In genomic region chr14:54881235-54881760, GRCh38 we compare ENCODE assay signal across 8 cellular contexts. TPM values are rescaled to one million over a fixed set of nuclear protein-coding genes. Genes with fewer than 3 reads are reported as not detected.
DNase-seq lines count a peak whose midpoint lies in the region; ATAC-seq and TF ChIP-seq lines count a peak whose summit lies in the region.

No MANE protein-coding gene starts in this region.

- TF ChIP-seq POLR2A in Peyer's patch (IDR thresholded peaks at IDR 0.05), result no peak

- H3K27me3 Mint-ChIP-seq in naive thymus-derived CD8-positive, alpha-beta T cell, result no peaks in the 10 kb centered on the region

- no peaks in the 10 kb centered on the region for H4K20me1 ChIP-seq in PC-3 (ENCODE audit: low read length)

- peak overlapping the region; percentile 82 to 96 (median 92) for H3K4me3 Mint-ChIP-seq in naive thymus-derived CD8-positive, alpha-beta T cell

- H3K27me3 ChIP-seq in Peyer's patch (no peaks in the 10 kb centered on the region), dorsolateral prefrontal cortex (no peaks in the 10 kb centered on the region), PC-3 (ENCODE audit: low read length) (no peaks in the 10 kb centered on the region)

- no peak overlapping the region for H2AFZ ChIP-seq in PC-3 (ENCODE audit: low read length)

- intact Hi-C loops in dorsolateral prefrontal cortex (cut with DNase I) (no loop called here), PC-3 (cut with micrococcal nuclease) (no loop called here)

- POLR2A ChIA-PET in naive thymus-derived CD8-positive, alpha-beta T cell (lab: Charles Lee), result interaction anchor here (0.8 to 2.2 kb wide), 6 partner anchors 12 to 372 kb away, joined by 3 to 18 read pairs (median 6); partner anchors contain the start of genes CGRRF1 and GCH1
- POLR2A ChIA-PET in PC-3 (lab: Charles Lee; ENCODE audit: unreplicated experiment), result no interaction called here

- no peaks in the 10 kb centered on the region for H3F3A ChIP-seq in PC-3 (ENCODE audit: low read length, unreplicated experiment)

- CTCF ChIA-PET in PC-3 (lab: Charles Lee), result interaction anchor here (0.6 kb wide), 1 partner anchor 317 kb away, joined by 4 read pairs; no protein-coding TSS in a partner anchor

- peaks cover 0 to 2% (median 0%) of the 10 kb centered on the region in 3 donors for H3K36me3 Mint-ChIP-seq in naive thymus-derived CD8-positive, alpha-beta T cell

- no peaks in the 10 kb centered on the region for H3K9me2 ChIP-seq in PC-3 (replicated peaks; ENCODE audit: low read length)

- BruUV-seq in PC-3 (replicated peaks; lab: Mats Ljungman, UMichigan), result no TSS peak

- no peaks in the 10 kb centered on the region for H3K9me3 Mint-ChIP-seq in naive thymus-derived CD8-positive, alpha-beta T cell

- peak; percentile 54 for ATAC-seq in HG02571 (IDR thresholded peaks at IDR 0.05; ENCODE audit: unreplicated experiment)
- ATAC-seq in naive thymus-derived CD8-positive, alpha-beta T cell, result peak; percentile 79 to 85
- no peak for ATAC-seq in PC-3

- DNase-seq in NOMO-1 (lab: John Stamatoyannopoulos, UW; ENCODE audit: unreplicated experiment in 2 of 2) (peak; percentile 19 to 74), NOMO-1 treated with dmso at 0.1 percent for 144 hours (lab: John Stamatoyannopoulos, UW; ENCODE audit: unreplicated experiment) (no peak), Peyer's patch (peak in 2 of 3 donors; percentile 33 to 59), dorsolateral prefrontal cortex (no peak), NCI-H1105 treated with DMSO at 0.1 percent for 48 hours (lab: John Stamatoyannopoulos, UW) (no peak), PC-3 (no peak)
- DNase-seq in naive thymus-derived CD8-positive, alpha-beta T cell, result peak in 5 of 10 donors; percentile 16 to 70 (median 49)

- TF ChIP-seq CTCF in Peyer's patch (IDR thresholded peaks at IDR 0.05), result peak in 1 of 6 experiments; percentile 2
- TF ChIP-seq CTCF in dorsolateral prefrontal cortex (IDR thresholded peaks at IDR 0.05 in 54 of 56, conservative IDR thresholded peaks at IDR 0.05 in 2 of 56; ENCODE audit: low read depth in 1 of 56, partially characterized antibody in 56 of 56), result peak in 2 of 56 donors; percentile 9 to 29
- TF ChIP-seq CTCF in PC-3 (conservative IDR thresholded peaks at IDR 0.05; ENCODE audit: low read depth, low read length), result no peak

- H3K27ac Mint-ChIP-seq in naive thymus-derived CD8-positive, alpha-beta T cell, result peak overlapping the region; percentile 90 to 99 (median 96)

- no peak overlapping the region for H3K9ac ChIP-seq in PC-3 (ENCODE audit: low read length)

- H3K79me2 ChIP-seq in PC-3 (ENCODE audit: low read length), result no peaks in the 10 kb centered on the region

- H3K27ac ChIP-seq in Peyer's patch (peak overlapping the region; percentile 75 to 87 (median 80)), dorsolateral prefrontal cortex (peak overlapping the region in 43 of 59 donors; percentile 1 to 69 (median 48)), PC-3 (ENCODE audit: low read length) (no peak overlapping the region)

- H3K4me1 ChIP-seq in Peyer's patch, result peaks cover 0 to 5% (median 0%) of the 10 kb centered on the region in 4 donors
- no peaks in the 10 kb centered on the region for H3K4me1 ChIP-seq in PC-3 (ENCODE audit: insufficient read depth, low read length)

- peaks cover 7 to 54% (median 49%) of the 10 kb centered on the region in 4 donors for H3K4me1 Mint-ChIP-seq in naive thymus-derived CD8-positive, alpha-beta T cell

- H3K9me3 ChIP-seq in Peyer's patch (no peaks in the 10 kb centered on the region), PC-3 (ENCODE audit: low read length) (no peaks in the 10 kb centered on the region)

- H3K36me3 ChIP-seq in Peyer's patch (no peaks in the 10 kb centered on the region), PC-3 (ENCODE audit: low read depth, low read length) (no peaks in the 10 kb centered on the region)

- peak overlapping the region; percentile 28 to 54 (median 39) for H3K4me3 ChIP-seq in Peyer's patch
- H3K4me3 ChIP-seq in dorsolateral prefrontal cortex, result peak overlapping the region; percentile 2 to 63 (median 47)
- no peak overlapping the region for H3K4me3 ChIP-seq in PC-3 (ENCODE audit: low read length)

- H3K4me2 ChIP-seq in PC-3 (ENCODE audit: low read length), result no peak overlapping the region

RNA-seq across cellular contexts. Expression of gene GCH1, which starts 21.3 kb away (rescaled TPM):
- total RNA-seq in Peyer's patch (10 to 100 TPM; 15.7 to 29.2 (median 28.1) TPM), dorsolateral prefrontal cortex (10 to 100 TPM in 1 of 120 experiments, 1 to 10 TPM in 118, under 1 TPM in 1; 0.64 to 10.0 (median 2.6) TPM), PC-3 (2014; rRNA removed) (26.6 and 26.9 TPM in 2 replicates)
- total RNA-seq in naive thymus-derived CD8-positive, alpha-beta T cell, result 10 to 100 TPM; 22.3 to 24.6 TPM
- polyA plus RNA-seq in naive thymus-derived CD8-positive, alpha-beta T cell, result 10 to 100 TPM; 23.0 to 29.4 (median 24.3) TPM

Comparison
In these comparisons a context has a peak if more than half of its experiments do, and no peak if none do; other contexts are left out.
1. DNase-seq: peak in NOMO-1 (2 of 2) and Peyer's patch (2 of 3); none in NOMO-1 treated with dmso at 0.1 percent for 144 hours (single experiment), dorsolateral prefrontal cortex (0 of 10), NCI-H1105 treated with DMSO at 0.1 percent for 48 hours (single experiment) and PC-3 (single experiment).